Comparison of ENCODE assay signal across 8 cellular contexts in genomic region chr10:116848912-116849270, GRCh38. TPM values are rescaled to one million over a fixed set of nuclear protein-coding genes. Genes with fewer than 3 reads are reported as not detected.
DNase-seq lines count a peak whose midpoint lies in the region; ATAC-seq, FAIRE-seq and TF ChIP-seq lines count a peak whose summit lies in the region.

No MANE protein-coding gene starts in this region.

- no peaks in the 10 kb centered on the region for H3K79me2 ChIP-seq in PC-9 (ENCODE audit: low read depth)

- in situ Hi-C loops in Caki2 (cut with HindIII; ENCODE audit: low pct_unique_long_range_greater_than_20kb, low sequenced_read_pairs) = no loop called here

- H3K4me3 ChIP-seq in PC-9 = peak overlapping the region; percentile 67
- H3K4me3 ChIP-seq in fibroblast of mammary gland (ENCODE audit: control insufficient read depth, low read depth, low read length) = peak overlapping the region; percentile 69
- peak overlapping the region; percentile 73 to 84 (median 78) for H3K4me3 ChIP-seq in pancreas

- TSS peak; percentile 74 for BruUV-seq in PC-9 (replicated peaks; lab: Mats Ljungman, UMichigan)

- H3K27me3 ChIP-seq in PC-9 (ENCODE audit: insufficient read depth, low read depth) (no peaks in the 10 kb centered on the region), pancreas (no peaks in the 10 kb centered on the region)

- 0% methylated on average over 25 of the region's 25 CpGs for WGBS in pancreas, 2 donors

- intact Hi-C loops in PC-9 (cut with micrococcal nuclease; ENCODE audit: unreplicated experiment) (loop anchor here (2.0 kb wide), 2 partner anchors 40 to 158 kb away; no protein-coding TSS in a partner anchor), pancreas (cut with DNase I) (no loop called here)

- H3K36me3 ChIP-seq in PC-9 (ENCODE audit: low read depth) (no peaks in the 10 kb centered on the region), pancreas (no peaks in the 10 kb centered on the region)

- H3K27ac ChIP-seq in PC-9 (no peak overlapping the region), pancreas (peak overlapping the region; percentile 32 to 71 (median 50))

- ATAC-seq in pancreas (peak; percentile 11 to 44 (median 20)), GM18511 (IDR thresholded peaks at IDR 0.05; ENCODE audit: unreplicated experiment) (no peak), HG02763 (IDR thresholded peaks at IDR 0.05; ENCODE audit: unreplicated experiment) (no peak)

- H3K9me2 ChIP-seq in PC-9 (ENCODE audit: insufficient read depth) = no peaks in the 10 kb centered on the region

- no peaks in the 10 kb centered on the region for H3F3A ChIP-seq in PC-9 (ENCODE audit: insufficient read depth, low read depth)

- POLR2A ChIA-PET in PC-9 (lab: Charles Lee; ENCODE audit: unreplicated experiment) = no interaction called here

- peak; percentile 4 for DNase-seq in Caki2 (ENCODE audit: low read depth)
- no peak for DNase-seq in PC-9
- no peak for DNase-seq in fibroblast of mammary gland (ENCODE audit: low read depth)
- peak in 5 of 6 donors; percentile 15 to 65 (median 36) for DNase-seq in pancreas
- no peak for DNase-seq in GM19238 (ENCODE audit: insufficient read length, low spot score)
- DNase-seq in EL = no peak

- H3K4me1 ChIP-seq in PC-9 (replicated peaks; ENCODE audit: insufficient read depth) = peaks cover 17% of the 10 kb centered on the region
- H3K4me1 ChIP-seq in pancreas = peaks cover 0 to 8% (median 0%) of the 10 kb centered on the region in 3 donors

- no peak for TF ChIP-seq CTCF in PC-9 (conservative IDR thresholded peaks at IDR 0.05)
- TF ChIP-seq CTCF in fibroblast of mammary gland (conservative IDR thresholded peaks at IDR 0.05; ENCODE audit: control insufficient read depth, insufficient read depth, low read depth, low read length) = no peak
- TF ChIP-seq CTCF in pancreas (IDR thresholded peaks at IDR 0.05) = no peak

- no peaks in the 10 kb centered on the region for H4K20me1 ChIP-seq in PC-9 (ENCODE audit: insufficient read depth)

- CTCF ChIA-PET in PC-9 (lab: Charles Lee) = interaction anchor here (0.6 kb wide), 1 partner anchor 18 kb away, joined by 8 read pairs; no protein-coding TSS in a partner anchor

- peak overlapping the region; percentile 84 for H2AFZ ChIP-seq in PC-9

- H3K9me3 ChIP-seq in PC-9 (ENCODE audit: insufficient read depth, low read depth) (no peaks in the 10 kb centered on the region), pancreas (no peaks in the 10 kb centered on the region)

- no peak for FAIRE-seq in pancreas (lab: Jason Lieb, UNC)

- H3K4me2 ChIP-seq in PC-9 = peak overlapping the region; percentile 70

RNA-seq across cellular contexts. Expression of gene ENO4, which starts 0.4 kb away (rescaled TPM):
- total RNA-seq in Caki2 (2014; rRNA removed; shearing (Covaris generic); ENCODE audit: low replicate concordance) = 0.07 TPM in 1 of 2 replicates, not detected in the other
- total RNA-seq in PC-9 (2021) (0.43 and 0.79 TPM in 2 replicates), pancreas (under 1 TPM; 0.20 to 0.71 (median 0.23) TPM)
- polyA plus RNA-seq in pancreas = under 1 TPM; 0.15 to 0.33 TPM

Comparison
In these comparisons a context has a peak if more than half of its experiments do, and no peak if none do; other contexts are left out.
1. DNase-seq: peak in Caki2 (single experiment) and pancreas (5 of 6); none in PC-9 (0 of 2), fibroblast of mammary gland (single experiment), GM19238 (single experiment) and EL (single experiment).
2. ATAC-seq: peak in pancreas (4 of 4); none in GM18511 (single experiment) and HG02763 (single experiment).
3. Peak in every context shown above with its lines, with median percentiles within 50 percentile points of each other: H3K4me3 ChIP-seq.